11 cellular contexts compared by ENCODE assay signal in genomic region chr12:104460973-104461693, GRCh38. TPM values are rescaled to one million over a fixed set of nuclear protein-coding genes. Genes with fewer than 3 reads are reported as not detected.
DNase-seq lines count a peak whose midpoint lies in the region; ATAC-seq and TF ChIP-seq lines count a peak whose summit lies in the region.
"Had no signal": no experiment of that assay in that cellular context is flagged by ENCODE, and none has a peak within 500 bp of the region (broad histone marks: within the 10 kb centered on the region; RNA-seq: fewer than 3 reads in every experiment).

No MANE protein-coding gene starts in this region.

- no peak overlapping the region for H2AFZ ChIP-seq in DND-41 (ENCODE audit: low read depth, low read length)
- no peak overlapping the region for H2AFZ ChIP-seq in Loucy (ENCODE audit: low read length)
- H2AFZ ChIP-seq: parathyroid adenoma had no signal

- peak; percentile 47 for ATAC-seq in DND-41 (ENCODE audit: insufficient read depth, low read depth)
- ATAC-seq in activated naive CD8-positive, alpha-beta T cell treated with anti-CD3 and anti-CD28 coated beads, Interleukin-2, amount 50 U/mL, for 24 hours = no peak
- no peak for ATAC-seq in natural killer cell treated with Interleukin-12 subunit alpha and Interleukin-12 subunit beta and Interleukin-15 and Interleukin-18, amount 100 ng/mL, for 72 hours

- H3K27ac ChIP-seq in DND-41 (ENCODE audit: low read length) = peak overlapping the region; percentile 91
- H3K27ac ChIP-seq: parathyroid adenoma had no signal

- H3K36me3 Mint-ChIP-seq in activated naive CD8-positive, alpha-beta T cell treated with anti-CD3 and anti-CD28 coated beads, Interleukin-2, amount 50 U/mL, for 24 hours (ENCODE audit: low read depth) = peaks cover 14% of the 10 kb centered on the region
- peaks cover 19% of the 10 kb centered on the region for H3K36me3 Mint-ChIP-seq in natural killer cell treated with Interleukin-12 subunit alpha and Interleukin-12 subunit beta and Interleukin-15 and Interleukin-18, amount 100 ng/mL, for 72 hours

- H3K4me2 ChIP-seq in DND-41 (ENCODE audit: insufficient read depth, low read length) = peak overlapping the region; percentile 83
- H3K4me2 ChIP-seq in Loucy (ENCODE audit: low read depth, low read length, poor library complexity, severe bottlenecking) = peak overlapping the region; percentile 98

- TF ChIP-seq CTCF in DND-41 (IDR thresholded peaks at IDR 0.05; ENCODE audit: borderline replicate concordance, extremely low read depth, low read length, poor library complexity, severe bottlenecking) = no peak
- TF ChIP-seq CTCF in Loucy (conservative IDR thresholded peaks at IDR 0.05; ENCODE audit: low read length) = no peak

- peaks cover 98% of the 10 kb centered on the region for H3K79me2 ChIP-seq in DND-41 (ENCODE audit: insufficient read depth, low read length)
- peaks cover 100% of the 10 kb centered on the region for H3K79me2 ChIP-seq in Loucy (ENCODE audit: insufficient read depth, low read length)
- H3K79me2 ChIP-seq: parathyroid adenoma had no signal

- H3K27ac Mint-ChIP-seq in activated naive CD8-positive, alpha-beta T cell treated with anti-CD3 and anti-CD28 coated beads, Interleukin-2, amount 50 U/mL, for 24 hours = peak overlapping the region; percentile 83
- H3K27ac Mint-ChIP-seq in natural killer cell treated with Interleukin-12 subunit alpha and Interleukin-12 subunit beta and Interleukin-15 and Interleukin-18, amount 100 ng/mL, for 72 hours = peak overlapping the region; percentile 86 to 96

- H3K4me1 ChIP-seq in DND-41 (ENCODE audit: insufficient read depth, low read length) = peaks cover 74% of the 10 kb centered on the region
- peaks cover 53% of the 10 kb centered on the region for H3K4me1 ChIP-seq in Loucy (ENCODE audit: insufficient read depth, low read length, poor library complexity, severe bottlenecking)
- H3K4me1 ChIP-seq in HAP-1 = 0 out of 2 replicates have a peak, but pooled peaks cover 2% of the 10 kb centered on the region

- peaks cover 7% of the 10 kb centered on the region; the same call in 1 of the 2 replicates for H3F3A ChIP-seq in Loucy (ENCODE audit: low read depth)

- no peaks in the 10 kb centered on the region for H3K9me3 ChIP-seq in DND-41 (ENCODE audit: insufficient read depth, low read length, severe bottlenecking)
- H3K9me3 ChIP-seq in Loucy (ENCODE audit: insufficient read depth, low read depth, low read length) = no peaks in the 10 kb centered on the region
- H3K9me3 ChIP-seq in HAP-1 = no peaks in the 10 kb centered on the region
- no peaks in the 10 kb centered on the region for H3K9me3 ChIP-seq in MG63

- no peaks in the 10 kb centered on the region for H3K9me3 Mint-ChIP-seq in activated naive CD8-positive, alpha-beta T cell treated with anti-CD3 and anti-CD28 coated beads, Interleukin-2, amount 50 U/mL, for 24 hours
- no peaks in the 10 kb centered on the region for H3K9me3 Mint-ChIP-seq in natural killer cell treated with Interleukin-12 subunit alpha and Interleukin-12 subunit beta and Interleukin-15 and Interleukin-18, amount 100 ng/mL, for 72 hours

- DNase-seq in DND-41 = peak; percentile 76
- DNase-seq in activated naive CD8-positive, alpha-beta T cell treated with anti-CD3 and anti-CD28 coated beads, Interleukin-2, amount 50 U/mL, for 24 hours = no peak
- DNase-seq in natural killer cell treated with Interleukin-12 subunit alpha and Interleukin-12 subunit beta and Interleukin-15 and Interleukin-18, amount 100 ng/mL, for 72 hours (ENCODE audit: low spot score) = no peak
- DNase-seq in HAP-1 (ENCODE audit: low spot score in 2 of 2) = no peak
- DNase-seq in anterior cingulate cortex (lab: John Stamatoyannopoulos, UW) = no peak
- DNase-seq in MG63 = no peak
- DNase-seq: DMS53, IMR-90, NCI-H2227 treated with DMSO at 0.1 percent for 48 hours had no signal

- H3K4me1 Mint-ChIP-seq in activated naive CD8-positive, alpha-beta T cell treated with anti-CD3 and anti-CD28 coated beads, Interleukin-2, amount 50 U/mL, for 24 hours = peaks cover 71% of the 10 kb centered on the region
- H3K4me1 Mint-ChIP-seq in natural killer cell treated with Interleukin-12 subunit alpha and Interleukin-12 subunit beta and Interleukin-15 and Interleukin-18, amount 100 ng/mL, for 72 hours (ENCODE audit: low read depth in 2 of 2) = peaks cover 49 to 65% of the 10 kb centered on the region in 2 donors

- peaks cover 76% of the 10 kb centered on the region for H3K36me3 ChIP-seq in DND-41 (ENCODE audit: insufficient read depth, low read length)
- peaks cover 26% of the 10 kb centered on the region for H3K36me3 ChIP-seq in Loucy (ENCODE audit: insufficient read depth, low read length)
- H3K36me3 ChIP-seq in HAP-1 (replicated peaks) = no peaks in the 10 kb centered on the region
- H3K36me3 ChIP-seq in MG63 = no peaks in the 10 kb centered on the region

- in situ Hi-C loops in HAP-1 (cut with MboI; ENCODE audit: low sequenced_read_pairs) = no loop called here

- peak overlapping the region; percentile 95 for H3K4me3 Mint-ChIP-seq in activated naive CD8-positive, alpha-beta T cell treated with anti-CD3 and anti-CD28 coated beads, Interleukin-2, amount 50 U/mL, for 24 hours
- H3K4me3 Mint-ChIP-seq in natural killer cell treated with Interleukin-12 subunit alpha and Interleukin-12 subunit beta and Interleukin-15 and Interleukin-18, amount 100 ng/mL, for 72 hours = peak overlapping the region; percentile 99

- H3K9me2 ChIP-seq in Loucy (replicated peaks; ENCODE audit: low read depth, low read length) = no peaks in the 10 kb centered on the region

- H4K20me1 ChIP-seq in DND-41 (ENCODE audit: insufficient read depth, low read length) (peaks cover 55% of the 10 kb centered on the region), Loucy (ENCODE audit: insufficient read depth, low read length, poor library complexity, severe bottlenecking) (peaks cover 86% of the 10 kb centered on the region)

- H3K9ac ChIP-seq in DND-41 (ENCODE audit: low read depth, low read length) (peak overlapping the region; percentile 98), Loucy (ENCODE audit: low read depth, low read length, poor library complexity, severe bottlenecking) (peak overlapping the region; percentile 100)
- H3K9ac ChIP-seq: parathyroid adenoma had no signal

- H3K4me3 ChIP-seq in DND-41 (ENCODE audit: low read depth in 1 of 2, low read length in 2 of 2) (peak overlapping the region; percentile 78 to 99; a peak in 3 of 4 replicates), Loucy (ENCODE audit: low read length, poor library complexity, severe bottlenecking) (peak overlapping the region; percentile 97), HAP-1 (no peak overlapping the region), MG63 (no peak overlapping the region)

- H3K27me3 Mint-ChIP-seq in activated naive CD8-positive, alpha-beta T cell treated with anti-CD3 and anti-CD28 coated beads, Interleukin-2, amount 50 U/mL, for 24 hours = peaks cover 2% of the 10 kb centered on the region
- no peaks in the 10 kb centered on the region for H3K27me3 Mint-ChIP-seq in natural killer cell treated with Interleukin-12 subunit alpha and Interleukin-12 subunit beta and Interleukin-15 and Interleukin-18, amount 100 ng/mL, for 72 hours

- H3K27me3 ChIP-seq in DND-41 (ENCODE audit: insufficient read depth, low read length, poor library complexity) = no peaks in the 10 kb centered on the region
- peaks cover 16% of the 10 kb centered on the region for H3K27me3 ChIP-seq in Loucy (ENCODE audit: insufficient read depth, low read length, poor library complexity, severe bottlenecking)
- H3K27me3 ChIP-seq in HAP-1 (ENCODE audit: low read depth) = no peaks in the 10 kb centered on the region
- H3K27me3 ChIP-seq in MG63 = 0 out of 2 replicates have a peak, but pooled peaks cover 3% of the 10 kb centered on the region

RNA-seq across cellular contexts. Expression of gene CHST11, which starts 4.4 kb away (rescaled TPM):
- total RNA-seq in natural killer cell treated with Interleukin-12 subunit alpha and Interleukin-12 subunit beta and Interleukin-15 and Interleukin-18, amount 100 ng/mL, for 72 hours = 100 to 1,000 TPM; 195 to 374 TPM
- total RNA-seq in MG63 (2014; rRNA removed; shearing (Covaris generic); ENCODE audit: low replicate concordance) = 0.07 and 0.13 TPM in 2 replicates

Comparison
In these comparisons a context has a peak if more than half of its experiments do, and no peak if none do; other contexts are left out.
1. H3K4me3 ChIP-seq: peak in DND-41 (2 of 2) and Loucy (single experiment); none in HAP-1 (single experiment) and MG63 (single experiment).
2. RNA of gene CHST11, which starts 4.4 kb away (total RNA-seq): 195 to 374 TPM in natural killer cell treated with Interleukin-12 subunit alpha and Interleukin-12 subunit beta and Interleukin-15 and Interleukin-18, amount 100 ng/mL, for 72 hours; 0.07 to 0.13 TPM in MG63; every median in the first group is over 100 times any median in the second.